Comparison of ENCODE assay signal across 9 cellular contexts in the genomic region with DNA sequence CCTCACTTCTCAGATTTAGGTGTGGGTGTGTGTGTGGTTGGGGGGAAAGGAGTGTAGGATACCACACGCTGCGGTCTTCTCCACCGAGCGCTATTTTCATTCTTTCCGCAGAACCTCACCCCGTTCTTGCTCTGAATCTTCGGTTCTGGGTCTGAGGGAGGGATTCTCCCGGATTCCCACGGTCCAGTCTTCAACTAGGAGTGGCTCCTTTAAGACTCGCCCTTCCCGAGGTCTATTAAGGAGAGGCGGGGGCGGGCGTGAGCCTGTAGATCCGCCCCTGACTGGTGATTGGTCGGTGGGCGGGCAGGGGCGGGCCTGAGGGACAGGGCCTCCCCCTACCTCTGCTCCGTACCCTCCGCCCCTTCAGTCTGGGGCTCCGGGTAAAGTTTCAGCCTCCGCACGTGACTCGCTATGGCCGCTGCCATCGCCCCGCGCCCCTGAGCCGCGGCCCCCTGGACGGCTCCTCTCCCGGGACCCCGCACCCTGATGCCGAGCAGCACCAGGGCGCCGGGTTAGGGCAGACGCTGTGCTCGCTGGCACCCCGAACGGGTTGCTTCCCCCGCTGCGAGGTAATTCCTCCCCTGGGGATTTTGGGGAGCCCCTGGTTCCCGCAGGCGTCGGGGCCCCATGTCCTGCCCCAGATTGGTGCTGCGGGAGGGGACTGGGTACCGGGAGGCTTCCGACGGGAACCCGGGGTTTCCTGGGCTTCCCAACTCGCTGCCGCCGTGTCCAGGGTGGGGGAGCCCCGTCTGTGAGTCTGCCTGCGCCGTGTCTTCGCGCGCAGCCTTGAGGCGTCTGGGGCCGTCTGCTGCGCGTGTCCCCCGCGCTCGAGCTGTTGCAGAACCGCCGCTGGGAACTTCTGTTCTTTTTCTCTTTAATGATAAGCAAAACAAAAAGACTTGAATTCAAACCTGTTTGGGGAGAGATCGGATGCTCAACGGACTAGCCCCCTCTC. TPM values are rescaled to one million over a fixed set of nuclear protein-coding genes. Genes with fewer than 3 reads are reported as not detected.
DNase-seq lines count a peak whose midpoint lies in the region; ATAC-seq and TF ChIP-seq lines count a peak whose summit lies in the region.
"Had no signal": no experiment of that assay in that cellular context is flagged by ENCODE, and none has a peak within 500 bp of the region (broad histone marks: within the 10 kb centered on the region; RNA-seq: fewer than 3 reads in every experiment).

No MANE protein-coding gene starts in this region.

- peak overlapping the region; percentile 81 to 94 for H3K27ac ChIP-seq in liver (ENCODE audit: low read depth in 1 of 2, low read length in 2 of 2)

- no peak for TF ChIP-seq CTCF in BE2C (IDR thresholded peaks at IDR 0.05; ENCODE audit: low read depth, low read length)
- TF ChIP-seq CTCF in liver (IDR thresholded peaks at IDR 0.05; ENCODE audit: low read depth, low read length, missing input control): no peak

- H3K4me3 ChIP-seq in BE2C (ENCODE audit: low read depth, low read length): peak overlapping the region; percentile 97
- peak overlapping the region; percentile 61 to 86 (median 75) for H3K4me3 ChIP-seq in liver (ENCODE audit: low read depth in 1 of 3, low read length in 3 of 3)

- H3K9ac ChIP-seq in liver (ENCODE audit: low read depth in 1 of 2, low read length in 2 of 2): peak overlapping the region; percentile 80 to 87

- no peaks in the 10 kb centered on the region for H3K27me3 ChIP-seq in BE2C
- no peaks in the 10 kb centered on the region for H3K27me3 ChIP-seq in liver (ENCODE audit: control insufficient read depth in 4 of 4, insufficient read depth in 4 of 4, low read length in 3 of 4)

- H3K9me3 ChIP-seq in BE2C (no peaks in the 10 kb centered on the region), liver (ENCODE audit: control insufficient read depth in 4 of 4, low read length in 3 of 4) (no peaks in the 10 kb centered on the region)

- peak; percentile 54 for ATAC-seq in HG03460 (IDR thresholded peaks at IDR 0.05; ENCODE audit: unreplicated experiment)

- DNase-seq in BE2C: peak; percentile 96
- DNase-seq in GM19240 (ENCODE audit: insufficient read length, low spot score): peak; percentile 86
- peak; percentile 82 for DNase-seq in NCI-H526 treated with DMSO at 0.1 percent for 48 hours (lab: John Stamatoyannopoulos, UW)
- DNase-seq in activated CD4-positive, alpha-beta T cell treated with anti-CD3 and anti-CD28 coated beads, Interleukin-2, amount 50 U/mL, for 24 hours (ENCODE audit: low read depth in 1 of 2, low spot score in 1 of 2): peak; percentile 73 to 90
- peak; percentile 97 for DNase-seq in dermis blood vessel endothelial cell
- peak; percentile 90 for DNase-seq in stimulated activated CD4-positive, alpha-beta T cell treated with anti-CD3 and anti-CD28 coated beads, Interleukin-4, amount 100 ng/mL, for 1 hour

- TF ChIP-seq RAD21 in liver (IDR thresholded peaks at IDR 0.05): peak in 1 of 2 donors; percentile 31

- H3K4me1 ChIP-seq in BE2C: peaks cover 58% of the 10 kb centered on the region
- H3K4me1 ChIP-seq in liver (ENCODE audit: control insufficient read depth in 4 of 4, insufficient read depth in 4 of 4, low read length in 3 of 4): peaks cover 39 to 83% (median 75%) of the 10 kb centered on the region in 4 donors

- H3K36me3 ChIP-seq in BE2C (peaks cover 3% of the 10 kb centered on the region), liver (ENCODE audit: control insufficient read depth in 4 of 4, insufficient read depth in 3 of 4, low read depth in 1 of 4, low read length in 3 of 4) (no peaks in the 10 kb centered on the region)

- under 1% methylated on average over 70 of the region's 70 CpGs for WGBS in liver

TF ChIP-seq in liver, 16 proteins besides CTCF, POLR2A, EP300 and RAD21:
- TF ChIP-seq RXRA (IDR thresholded peaks at IDR 0.05): peak; percentile 73 to 80
- peak; percentile 95 to 98 for TF ChIP-seq EGR1 (IDR thresholded peaks at IDR 0.05; ENCODE audit: low read depth in 2 of 2)
- no peak for TF ChIP-seq TAF1 (conservative IDR thresholded peaks at IDR 0.05)
- peak; percentile 90 for TF ChIP-seq SP1 (IDR thresholded peaks at IDR 0.05)
- peak in 1 of 2 donors; percentile 33 for TF ChIP-seq GABPA (IDR thresholded peaks at IDR 0.05 in 1 of 2, conservative IDR thresholded peaks at IDR 0.05 in 1 of 2)
- TF ChIP-seq FOXA1 (IDR thresholded peaks at IDR 0.05): no peak
- TF ChIP-seq YY1 (IDR thresholded peaks at IDR 0.05): peak; percentile 95
- TF ChIP-seq JUND (IDR thresholded peaks at IDR 0.05): peak in 1 of 2 donors; percentile 15
- peak; percentile 86 for TF ChIP-seq MAX (IDR thresholded peaks at IDR 0.05)
- TF ChIP-seq FOXA2 (IDR thresholded peaks at IDR 0.05): no peak
- TF ChIP-seq ZBTB33 (IDR thresholded peaks at IDR 0.05): peak; percentile 49
- TF ChIP-seq HNF4A (conservative IDR thresholded peaks at IDR 0.05): peak; percentile 36 to 45
- peak; percentile 62 for TF ChIP-seq REST (IDR thresholded peaks at IDR 0.05)

RNA-seq across cellular contexts. Expression of gene RARA, which starts 9.2 kb away (rescaled TPM):
- polyA plus RNA-seq in BE2C (2012; ENCODE audit: insufficient read depth, insufficient read length, low read depth): 141 TPM
- total RNA-seq in dermis blood vessel endothelial cell (9.7 and 13.6 TPM in 2 replicates), liver (10 to 100 TPM in 1 of 2 donors, 1 to 10 TPM in 1; 8.7 to 12.9 TPM)
- 10 to 100 TPM in 1 of 2 donors, 1 to 10 TPM in 1; 6.6 to 26.2 TPM for polyA plus RNA-seq in liver

RNA-seq across cellular contexts. Expression of gene CDC6, which starts 30.5 kb away (rescaled TPM):
- polyA plus RNA-seq in BE2C (2012; ENCODE audit: insufficient read depth, insufficient read length, low read depth): 7.1 TPM
- total RNA-seq in dermis blood vessel endothelial cell (16.8 and 33.6 TPM in 2 replicates), liver (10 to 100 TPM in 1 of 2 donors, 1 to 10 TPM in 1; 2.3 to 16.5 TPM)
- 1 to 10 TPM in 1 of 2 donors, under 1 TPM in 1; 0.54 to 2.6 TPM for polyA plus RNA-seq in liver

RNA-seq across cellular contexts. Expression of gene GJD3, which starts 46.4 kb away (rescaled TPM):
- 11.3 TPM for polyA plus RNA-seq in BE2C (2012; ENCODE audit: insufficient read depth, insufficient read length, low read depth)
- total RNA-seq in dermis blood vessel endothelial cell: 3.7 and 4.3 TPM in 2 replicates
- under 1 TPM; 0.47 to 0.59 TPM for total RNA-seq in liver
- under 1 TPM in 1 of 2 donors, not detected in 1; 0.48 TPM for polyA plus RNA-seq in liver
- total RNA-seq: T-helper 1 cell treated with Interleukin-12 subunit alpha and Interleukin-12 subunit beta and Interleukin-4 antibody, amounts not matched to agents 30 ng/mL and 1 ng/mL, for 36 hours had no signal

Comparison
In these comparisons a context has a peak if more than half of its experiments do, and no peak if none do; other contexts are left out.
1. Peak in every context shown above with its lines: DNase-seq, ATAC-seq, H3K4me3 ChIP-seq and H3K27ac ChIP-seq.